ENCODE assay signal across 6 cellular contexts in the genomic region with DNA sequence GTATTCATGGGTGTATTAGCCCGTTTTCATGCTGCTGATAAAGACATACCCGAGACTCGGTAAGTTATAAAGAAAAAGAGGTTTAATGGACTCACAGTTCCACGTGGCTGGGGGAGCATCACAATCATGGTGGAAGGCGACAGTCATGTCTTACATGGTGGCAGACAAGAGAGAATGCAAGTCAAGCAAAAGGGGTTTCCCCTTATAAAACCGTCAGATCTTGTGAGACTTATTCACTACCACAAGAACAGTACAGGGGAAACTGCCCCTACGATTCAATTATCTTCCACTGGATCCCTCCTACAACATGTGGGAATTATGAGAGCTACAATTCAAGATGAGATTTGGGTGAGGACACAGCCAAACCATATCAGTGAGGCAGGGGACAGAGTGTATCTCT. TPM values are rescaled to one million over a fixed set of nuclear protein-coding genes. Genes with fewer than 3 reads are reported as not detected.
DNase-seq lines count a peak whose midpoint lies in the region; ATAC-seq, FAIRE-seq and TF ChIP-seq lines count a peak whose summit lies in the region.
"Not testable (repeated sequence)": the region's sequence is repeated elsewhere in the genome, so short reads cannot be mapped to it uniquely, and the experiment has no call there.

No MANE protein-coding gene starts in this region.

- H3K36me3 Mint-ChIP-seq in WTC11, result peaks cover 49% of the 10 kb centered on the region
- peaks cover 66% of the 10 kb centered on the region for H3K36me3 Mint-ChIP-seq in activated T-helper 17 cell treated with anti-CD3 and anti-CD28 coated beads, Interleukin-2, amount 50 U/mL, for 72 hours (ENCODE audit: low read depth)

- H2BK12ac ChIP-seq in trophoblast cell (ENCODE audit: low read length), result not testable (repeated sequence)

- not testable (repeated sequence) for H3K4me2 ChIP-seq in DND-41 (ENCODE audit: insufficient read depth, low read length); K562 (ENCODE audit: insufficient read depth, low read length); trophoblast cell (ENCODE audit: low read length)

- H3K4me3 Mint-ChIP-seq in WTC11; activated T-helper 17 cell treated with anti-CD3 and anti-CD28 coated beads, Interleukin-2, amount 50 U/mL, for 72 hours: not testable (repeated sequence)

- not testable (repeated sequence) for H3K23ac ChIP-seq in trophoblast cell (ENCODE audit: low read length)

- peaks cover 100% of the 10 kb centered on the region for H3K79me2 ChIP-seq in DND-41 (ENCODE audit: insufficient read depth, low read length)
- not testable (repeated sequence) for H3K79me2 ChIP-seq in K562 (ENCODE audit: control insufficient read depth, insufficient read depth, low read length); trophoblast cell (ENCODE audit: control insufficient read depth, insufficient read depth, low read length, poor library complexity)

- H3K4me1 ChIP-seq in DND-41 (ENCODE audit: insufficient read depth, low read length), result peaks cover 18% of the 10 kb centered on the region; the same call in 1 of the 2 replicates
- H3K4me1 ChIP-seq in K562 (replicated peaks in 1 of 2; ENCODE audit: control insufficient read depth in 2 of 2, insufficient read depth in 2 of 2, low read length in 2 of 2); trophoblast cell (ENCODE audit: control insufficient read depth in 1 of 2, insufficient read depth in 2 of 2, low read length in 2 of 2): not testable (repeated sequence)

- peaks cover 74% of the 10 kb centered on the region for H4K20me1 ChIP-seq in DND-41 (ENCODE audit: insufficient read depth, low read length)
- not testable (repeated sequence) for H4K20me1 ChIP-seq in K562 (replicated peaks; ENCODE audit: control insufficient read depth, insufficient read depth, low read length)

- not testable (repeated sequence) for TF ChIP-seq RAD21 in K562 (CRISPR knock-in tag; conservative IDR thresholded peaks at IDR 0.05 in 1 of 2, IDR thresholded peaks at IDR 0.05 in 1 of 2)

- TF ChIP-seq POLR2A in K562 (conservative IDR thresholded peaks at IDR 0.05), result not testable (repeated sequence)

- TF ChIP-seq EP300 in K562 (IDR thresholded peaks at IDR 0.05; ENCODE audit: low read length), result not testable (repeated sequence)

- not testable (repeated sequence) for H3K27me3 ChIP-seq in DND-41 (ENCODE audit: insufficient read depth, low read length, poor library complexity); K562 (ENCODE audit: control insufficient read depth in 2 of 2, insufficient read depth in 2 of 2, low read length in 2 of 2); trophoblast cell (ENCODE audit: insufficient read depth, low read length)

- CTCF ChIA-PET in WTC11 (lab: Charles Lee); K562 (lab: Yijun Ruan, JAX; ENCODE audit: low intra/inter-chr PET ratio): not testable (repeated sequence)

- peaks cover 22% of the 10 kb centered on the region for H3K9me3 Mint-ChIP-seq in WTC11
- H3K9me3 Mint-ChIP-seq in activated T-helper 17 cell treated with anti-CD3 and anti-CD28 coated beads, Interleukin-2, amount 50 U/mL, for 72 hours, result not testable (repeated sequence)

- peaks cover 20% of the 10 kb centered on the region for H3K4me1 Mint-ChIP-seq in WTC11
- peaks cover 16% of the 10 kb centered on the region for H3K4me1 Mint-ChIP-seq in activated T-helper 17 cell treated with anti-CD3 and anti-CD28 coated beads, Interleukin-2, amount 50 U/mL, for 72 hours

- H3K27me3 Mint-ChIP-seq in WTC11 (ENCODE audit: low read depth); activated T-helper 17 cell treated with anti-CD3 and anti-CD28 coated beads, Interleukin-2, amount 50 U/mL, for 72 hours: not testable (repeated sequence)

- in situ Hi-C loops in K562 (cut with MboI), result not testable (repeated sequence)

- not testable (repeated sequence) for H3K9me1 ChIP-seq in K562 (ENCODE audit: control insufficient read depth, insufficient read depth, low read length)

- H4K12ac ChIP-seq in trophoblast cell (ENCODE audit: low read depth, low read length), result not testable (repeated sequence)

- H2BK5ac ChIP-seq in trophoblast cell (ENCODE audit: low read depth, low read length, poor library complexity), result not testable (repeated sequence)

- H3K9ac ChIP-seq in DND-41 (ENCODE audit: low read depth, low read length); K562 (ENCODE audit: insufficient read depth in 1 of 2, low read depth in 2 of 2, low read length in 2 of 2); trophoblast cell (ENCODE audit: low read length): not testable (repeated sequence)

- not testable (repeated sequence) for H4K91ac ChIP-seq in trophoblast cell (ENCODE audit: low read depth, low read length)

- not testable (repeated sequence) for BruUV-seq in K562 (replicated peaks; lab: Mats Ljungman, UMichigan)

- DNase-seq in DND-41; WTC11 (ENCODE audit: low spot score); K562 (ENCODE audit: extremely low read depth in 1 of 4, low spot score in 3 of 4); trophoblast cell: not testable (repeated sequence)
- peak; percentile 7 for DNase-seq in cardiac septum (ENCODE audit: low spot score)

- peak overlapping the region; percentile 2; the same call in 1 of the 2 replicates for H3K27ac ChIP-seq in DND-41 (ENCODE audit: low read length)
- not testable (repeated sequence) for H3K27ac ChIP-seq in K562 (ENCODE audit: extremely low read depth, low read depth, low read length); trophoblast cell (ENCODE audit: low read depth, low read length)

- not testable (repeated sequence) for H4K8ac ChIP-seq in trophoblast cell (ENCODE audit: low read depth, low read length)

- not testable (repeated sequence) for H3K9me3 ChIP-seq in DND-41 (ENCODE audit: insufficient read depth, low read length, severe bottlenecking); K562 (replicated peaks; ENCODE audit: control insufficient read depth, insufficient read depth, low read depth, low read length); trophoblast cell (ENCODE audit: insufficient read depth, low read depth, low read length)

- WGBS in K562 (ENCODE audit: insufficient coverage, low coverage, missing lambda C conversion rate), result 94% methylated on average over 7 of the region's 7 CpGs
- WGBS in trophoblast cell (ENCODE audit: extremely low coverage, insufficient coverage, insufficient read length), result no CpG with 5 or more reads among the region's 7 CpGs

- FAIRE-seq in K562 (lab: Jason Lieb, UNC), result not testable (repeated sequence)

- not testable (repeated sequence) for H2BK120ac ChIP-seq in trophoblast cell (ENCODE audit: insufficient read depth, low read length, poor library complexity)

- not testable (repeated sequence) for TF ChIP-seq CTCF in DND-41 (IDR thresholded peaks at IDR 0.05; ENCODE audit: borderline replicate concordance, extremely low read depth, low read length, poor library complexity, severe bottlenecking); WTC11 (IDR thresholded peaks at IDR 0.05); K562 (IDR thresholded peaks at IDR 0.05 in 2 of 3, conservative IDR thresholded peaks at IDR 0.05 in 1 of 3; ENCODE audit: insufficient read depth in 2 of 3, low read depth in 1 of 3, low read length in 3 of 3)

- not testable (repeated sequence) for H3K79me1 ChIP-seq in trophoblast cell (ENCODE audit: low read length)

- intact Hi-C loops in K562 (cut with micrococcal nuclease), result not testable (repeated sequence)
- intact Hi-C loops in cardiac septum (cut with DNase I), result loop anchor here (5.0 kb wide), 1 partner anchor 37 kb away; no protein-coding TSS in a partner anchor

- peak overlapping the region; percentile 26; the same call in 1 of the 2 replicates for H3K27ac Mint-ChIP-seq in WTC11
- H3K27ac Mint-ChIP-seq in activated T-helper 17 cell treated with anti-CD3 and anti-CD28 coated beads, Interleukin-2, amount 50 U/mL, for 72 hours, result not testable (repeated sequence)

- H3K18ac ChIP-seq in trophoblast cell (ENCODE audit: low read length), result peak overlapping the region; percentile 14

- not testable (repeated sequence) for H3K14ac ChIP-seq in trophoblast cell (ENCODE audit: low read length)

- not testable (repeated sequence) for H2AFZ ChIP-seq in DND-41 (ENCODE audit: low read depth, low read length); K562 (ENCODE audit: low read depth, low read length); trophoblast cell (ENCODE audit: insufficient read depth, low read length, poor library complexity)

- not testable (repeated sequence) for H3K4me3 ChIP-seq in DND-41 (ENCODE audit: low read depth in 1 of 2, low read length in 2 of 2); K562; trophoblast cell (ENCODE audit: low read depth, low read length)

- POLR2A ChIA-PET in WTC11 (lab: Charles Lee); K562 (lab: Yijun Ruan, JAX): not testable (repeated sequence)

- H2AK5ac ChIP-seq in trophoblast cell (ENCODE audit: low read length), result not testable (repeated sequence)

- H3K36me3 ChIP-seq in DND-41 (ENCODE audit: insufficient read depth, low read length) (peaks cover 94% of the 10 kb centered on the region), K562 (ENCODE audit: control insufficient read depth, insufficient read depth, low read length) (peaks cover 27% of the 10 kb centered on the region; the same call in 2 of the 3 replicates), trophoblast cell (ENCODE audit: control insufficient read depth in 1 of 2, insufficient read depth in 2 of 2, low read length in 2 of 2) (peaks cover 9 to 13% of the 10 kb centered on the region in 2 experiments)

- H3K4ac ChIP-seq in trophoblast cell (ENCODE audit: low read depth, low read length), result not testable (repeated sequence)

- not testable (repeated sequence) for ATAC-seq in DND-41 (ENCODE audit: insufficient read depth, low read depth); WTC11; K562
- peak; percentile 59 for ATAC-seq in activated T-helper 17 cell treated with anti-CD3 and anti-CD28 coated beads, Interleukin-2, amount 50 U/mL, for 72 hours (replicated peaks)

RNA-seq across cellular contexts. Expression of a gene that starts 44.3 kb away (rescaled TPM):
- total RNA-seq in WTC11 (2021) (79.9 to 87.0 TPM (median 82.1 TPM) in 3 replicates), K562 (2014; rRNA removed) (29.7 and 51.4 TPM in 2 replicates), K562 (2014; rRNA removed; fragmentation: Illumina TruSeq; extraction: Trizol) (42.4 and 50.3 TPM in 2 replicates), K562 (2015; rRNA removed; fragmentation: Illumina TruSeq; extraction: Trizol) (45.2 and 50.9 TPM in 2 replicates), K562 (2021) (60.4 and 61.8 TPM in 2 replicates), cardiac septum (112 TPM)
- 100 to 1,000 TPM in 1 of 2 donors, 10 to 100 TPM in 1; 96.3 to 128 TPM for total RNA-seq in activated T-helper 17 cell treated with anti-CD3 and anti-CD28 coated beads, Interleukin-2, amount 50 U/mL, for 72 hours
- 290 and 357 TPM in 2 replicates for total RNA-seq in K562 (2011; cell fraction: chromatin; rRNA removed; ENCODE audit: low replicate concordance)
- total RNA-seq in K562 (2011; cell fraction: nucleolus; rRNA removed), result 109 and 121 TPM in 2 replicates
- total RNA-seq in K562 (2011; cell fraction: nucleoplasm; rRNA removed), result 200 and 269 TPM in 2 replicates
- polyA plus RNA-seq in K562 (2011; rRNA removed) (36.8 and 48.9 TPM in 2 replicates), K562 (2014; fragmentation: Illumina TruSeq; extraction: Trizol) (56.3 and 66.6 TPM in 2 replicates), K562 (2014; fragmentation: Nextera tagmentation; extraction: Ambion mirVana) (1 to 10 TPM; 4.6 to 5.3 TPM), K562 (2014; rRNA removed) (30.5 and 35.5 TPM in 2 replicates)
- polyA plus RNA-seq in K562 (2011; cell fraction: cytosol; rRNA removed), result 25.6 and 43.5 TPM in 2 replicates
- polyA plus RNA-seq in K562 (2011; cell fraction: nucleus; rRNA removed), result 61.4 and 77.7 TPM in 2 replicates
- polyA plus RNA-seq in K562 (2012), result 37.7 and 43.6 TPM in 2 replicates
- polyA minus RNA-seq in K562 (2011; rRNA and poly(A)+ RNA removed), result 72.6 and 78.9 TPM in 2 replicates
- 32.4 and 39.6 TPM in 2 replicates for polyA minus RNA-seq in K562 (2011; cell fraction: cytosol; rRNA and poly(A)+ RNA removed)
- 38.9 and 58.1 TPM in 2 replicates for polyA minus RNA-seq in K562 (2011; cell fraction: nucleus; rRNA and poly(A)+ RNA removed)
- 41.6 and 44.9 TPM in 2 replicates for polyA plus RNA-seq in trophoblast cell (2013)
